25 cellular contexts compared by ENCODE assay signal in genomic region chr5:112648264-112648663, GRCh38.
"Had no signal": no experiment of that assay in that cellular context is flagged by ENCODE, and none has a peak within 500 bp of the region (broad histone marks: within the 10 kb centered on the region; RNA-seq: fewer than 3 reads in every experiment).

No MANE protein-coding gene starts in this region.

- H3K9me3 ChIP-seq: ovary, psoas muscle, right lobe of liver, sigmoid colon, stomach, thoracic aorta, thyroid gland, tibial nerve, upper lobe of left lung, uterus had no signal

- ATAC-seq: natural killer cell; psoas muscle; right cardiac atrium; right lobe of liver; stimulated activated effector memory CD8-positive, alpha-beta T cell treated with anti-CD3 and anti-CD28 coated beads, Interleukin-12 subunit alpha, Interleukin-12 subunit beta, amount 100 ng/mL, for 72 hours; stimulated activated naive B cell treated with anti-CD40 and anti-IgM and Interleukin-4, amounts not matched to agents 10 μg/mL and 1 μg/mL and 100 μg/mL, for 72 hours had no signal

- H3K36me3 ChIP-seq: neural progenitor cell, ovary, right lobe of liver, sigmoid colon, stomach, thoracic aorta, thyroid gland, tibial nerve, upper lobe of left lung, uterus had no signal

- H3K4me1 ChIP-seq: neural progenitor cell, parathyroid adenoma, psoas muscle, stomach, thyroid gland, tibial nerve, uterus had no signal

- H3K4me3 ChIP-seq: neural progenitor cell, ovary, psoas muscle, right lobe of liver, sigmoid colon, stomach, thoracic aorta, thyroid gland, tibial nerve, upper lobe of left lung, uterus had no signal

- FAIRE-seq: small intestine had no signal

- H3K9ac ChIP-seq: neural progenitor cell, parathyroid adenoma had no signal

- H3K27ac ChIP-seq: neural progenitor cell, ovary, parathyroid adenoma, psoas muscle, right lobe of liver, sigmoid colon, stomach, thoracic aorta, thyroid gland, tibial nerve, upper lobe of left lung, uterus had no signal

- H3K27me3 ChIP-seq: neural progenitor cell, ovary, right lobe of liver, sigmoid colon, stomach, thyroid gland, tibial nerve, upper lobe of left lung, uterus had no signal

- H3K4me2 ChIP-seq: neural progenitor cell had no signal

- H2AFZ ChIP-seq: neural progenitor cell, parathyroid adenoma had no signal

- H3K79me2 ChIP-seq: parathyroid adenoma had no signal

- DNase-seq: natural killer cell; occipital lobe; ovary; posterior cingulate gyrus; psoas muscle; right lobe of liver; sigmoid colon; small intestine; stimulated activated CD4-positive, alpha-beta T cell treated with anti-CD3 and anti-CD28 coated beads, Interleukin-15, amount 100 ng/mL, for 24 hours; stimulated activated CD4-positive, alpha-beta T cell treated with anti-CD3 and anti-CD28 coated beads, Interleukin-2, amount 100 ng/mL, for 24 hours; stimulated activated CD4-positive, alpha-beta T cell treated with anti-CD3 and anti-CD28 coated beads, Interleukin-2, amount 100 ng/mL, for 48 hours; stimulated activated CD4-positive, alpha-beta T cell treated with anti-CD3 and anti-CD28 coated beads, Interleukin-4, amount 100 ng/mL, for 24 hours; stimulated activated naive B cell treated with anti-CD40 and anti-IgM and Interleukin-4, amounts not matched to agents 10 μg/mL and 1 μg/mL and 100 μg/mL, for 72 hours; stimulated activated naive CD4-positive, alpha-beta T cell treated with Interleukin-2 at 50 U/mL for 16 hours; stomach; thyroid gland; trophoblast cell; uterus had no signal
